In the genomic region with DNA sequence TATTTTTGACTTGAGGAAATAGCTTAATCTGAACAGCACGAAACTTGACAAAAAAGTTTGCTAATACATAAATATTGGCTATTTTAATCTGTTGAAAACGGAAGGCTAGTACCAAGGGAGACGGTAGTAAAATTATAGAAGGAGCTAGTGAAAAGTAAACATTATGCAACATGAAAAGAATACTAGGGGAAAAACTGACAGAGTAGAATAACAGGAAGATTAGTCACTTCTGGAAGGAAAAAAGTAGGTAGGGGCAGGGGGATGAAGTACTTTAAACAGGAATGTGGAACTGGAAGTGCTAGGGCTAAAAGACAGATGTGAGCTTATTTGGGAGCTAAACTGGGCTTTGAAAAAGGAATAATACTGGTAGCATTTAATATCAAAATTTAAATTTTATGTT, we compare ENCODE assay signal across 9 cellular contexts.
DNase-seq lines count a peak whose midpoint lies in the region; ATAC-seq and TF ChIP-seq lines count a peak whose summit lies in the region.
"Had no signal": no experiment of that assay in that cellular context is flagged by ENCODE, and none has a peak within 500 bp of the region (broad histone marks: within the 10 kb centered on the region; RNA-seq: fewer than 3 reads in every experiment).

No MANE protein-coding gene starts in this region.

- peak overlapping the region; percentile 87 to 88 for H3K27ac ChIP-seq in thoracic aorta

- peaks cover 73 to 83% of the 10 kb centered on the region in 2 donors for H3K4me1 ChIP-seq in thoracic aorta (ENCODE audit: control insufficient read depth in 1 of 2, low read depth in 2 of 2)

- H3K36me3 ChIP-seq in thoracic aorta: peaks cover 3% of the 10 kb centered on the region

- no peaks in the 10 kb centered on the region for H3K27me3 ChIP-seq in thoracic aorta (replicated peaks; ENCODE audit: insufficient read depth)

- peaks cover 50% of the 10 kb centered on the region for H3K36me3 Mint-ChIP-seq in activated T-helper 2 cell treated with anti-CD3 and anti-CD28 coated beads, Interferon-gamma antibody, Interleukin-2, Interleukin-4, amounts not matched to agents 10 μg/mL and 5 μg/mL and 100 μg/mL, durations not matched to agents 14 hours and 24 hours and 36 hours (ENCODE audit: low read depth)

- H3K4me3 Mint-ChIP-seq in activated T-helper 2 cell treated with anti-CD3 and anti-CD28 coated beads, Interferon-gamma antibody, Interleukin-2, Interleukin-4, amounts not matched to agents 10 μg/mL and 5 μg/mL and 100 μg/mL, durations not matched to agents 14 hours and 24 hours and 36 hours (ENCODE audit: low read depth): no peak overlapping the region

- peaks cover 5% of the 10 kb centered on the region for H3K9me3 ChIP-seq in thoracic aorta

- no peak for TF ChIP-seq CTCF in thoracic aorta (IDR thresholded peaks at IDR 0.05)

- peak overlapping the region; percentile 25 for H3K27ac Mint-ChIP-seq in activated T-helper 2 cell treated with anti-CD3 and anti-CD28 coated beads, Interferon-gamma antibody, Interleukin-2, Interleukin-4, amounts not matched to agents 10 μg/mL and 5 μg/mL and 100 μg/mL, durations not matched to agents 14 hours and 24 hours and 36 hours

- intact Hi-C loops in activated T-helper 2 cell treated with anti-CD3 and anti-CD28 coated beads, Interferon-gamma antibody, Interleukin-2, Interleukin-4, amounts not matched to agents 10 μg/mL and 5 μg/mL and 100 μg/mL, durations not matched to agents 14 hours and 24 hours and 36 hours (cut with micrococcal nuclease): no loop called here

- DNase-seq in NOMO-1 treated with DMSO at 0.1 percent for 48 hours (lab: John Stamatoyannopoulos, UW; ENCODE audit: unreplicated experiment): peak; percentile 67
- no peak for DNase-seq in NOMO-1 treated with dmso at 0.1 percent for 144 hours (lab: John Stamatoyannopoulos, UW; ENCODE audit: unreplicated experiment)
- no peak for DNase-seq in activated T-helper 2 cell treated with anti-CD3 and anti-CD28 coated beads, Interferon-gamma antibody, Interleukin-2, Interleukin-4, amounts not matched to agents 10 μg/mL and 5 μg/mL and 100 μg/mL, durations not matched to agents 14 hours and 24 hours and 36 hours (ENCODE audit: low spot score)
- DNase-seq in hepatic stellate cell (ENCODE audit: low spot score): peak; percentile 30
- DNase-seq in thoracic aorta (ENCODE audit: low spot score): no peak
- no peak for DNase-seq in NCI-H2029 treated with DMSO at 0.1 percent for 48 hours (lab: John Stamatoyannopoulos, UW)
- no peak for DNase-seq in islet precursor cell

- ATAC-seq in thoracic aorta (ENCODE audit: insufficient number of reproducible peaks, low FRiP score, low read depth) (peak; percentile 54), HG02642 (IDR thresholded peaks at IDR 0.05; ENCODE audit: poor library complexity, unreplicated experiment) (no peak)

- peaks cover 4% of the 10 kb centered on the region for H3K9me3 Mint-ChIP-seq in activated T-helper 2 cell treated with anti-CD3 and anti-CD28 coated beads, Interferon-gamma antibody, Interleukin-2, Interleukin-4, amounts not matched to agents 10 μg/mL and 5 μg/mL and 100 μg/mL, durations not matched to agents 14 hours and 24 hours and 36 hours

- H3K27me3 Mint-ChIP-seq in activated T-helper 2 cell treated with anti-CD3 and anti-CD28 coated beads, Interferon-gamma antibody, Interleukin-2, Interleukin-4, amounts not matched to agents 10 μg/mL and 5 μg/mL and 100 μg/mL, durations not matched to agents 14 hours and 24 hours and 36 hours (ENCODE audit: low read depth): no peaks in the 10 kb centered on the region
- H3K27me3 Mint-ChIP-seq: IgD-negative memory B cell had no signal

- peak overlapping the region; percentile 28 for H3K4me3 ChIP-seq in thoracic aorta

- H3K4me1 Mint-ChIP-seq in activated T-helper 2 cell treated with anti-CD3 and anti-CD28 coated beads, Interferon-gamma antibody, Interleukin-2, Interleukin-4, amounts not matched to agents 10 μg/mL and 5 μg/mL and 100 μg/mL, durations not matched to agents 14 hours and 24 hours and 36 hours (ENCODE audit: low read depth): peaks cover 59% of the 10 kb centered on the region

Comparison
In these comparisons a context has a peak if more than half of its experiments do, and no peak if none do; other contexts are left out.
1. DNase-seq: peak in NOMO-1 treated with DMSO at 0.1 percent for 48 hours (single experiment) and hepatic stellate cell (single experiment); none in NOMO-1 treated with dmso at 0.1 percent for 144 hours (single experiment), activated T-helper 2 cell treated with anti-CD3 and anti-CD28 coated beads, Interferon-gamma antibody, Interleukin-2, Interleukin-4, amounts not matched to agents 10 μg/mL and 5 μg/mL and 100 μg/mL, durations not matched to agents 14 hours and 24 hours and 36 hours (single experiment), thoracic aorta (single experiment), NCI-H2029 treated with DMSO at 0.1 percent for 48 hours (single experiment) and islet precursor cell (single experiment).